Comparison of ENCODE assay signal across 1 cellular context in genomic region chr4:186758929-186759682, GRCh38.
TF ChIP-seq lines count a peak whose summit lies in the region.

No MANE protein-coding gene starts in this region.

TF ChIP-seq in K562, 482 proteins besides CTCF, POLR2A, EP300 and RAD21 (continued from another document and continues in another):
- TF ChIP-seq ZNF318 (IDR thresholded peaks at IDR 0.05; ENCODE audit: borderline replicate concordance in 1 of 2, low read depth in 1 of 2) (no peak), ZFPM2 (CRISPR knock-in tag; IDR thresholded peaks at IDR 0.05) (no peak), PRDM10 (IDR thresholded peaks at IDR 0.05; ENCODE audit: partially characterized antibody) (peak; percentile 89), KLF1 (tag; IDR thresholded peaks at IDR 0.05) (no peak), TCFL5 (CRISPR knock-in tag; conservative IDR thresholded peaks at IDR 0.05) (no peak), U2AF2 (optimal IDR thresholded peaks at IDR 0.05; ENCODE audit: low read depth, low read length) (no peak), KLF16 (IDR thresholded peaks at IDR 0.05) (no peak), DDX20 (tag; IDR thresholded peaks at IDR 0.05; ENCODE audit: low read depth) (no peak), TRIM24 (IDR thresholded peaks at IDR 0.05) (no peak), PREB (CRISPR knock-in tag; IDR thresholded peaks at IDR 0.05) (no peak), C11orf30 (IDR thresholded peaks at IDR 0.05; ENCODE audit: low read depth) (peak; percentile 17; the same call in 1 of the 2 replicates), ZNF311 (CRISPR knock-in tag; IDR thresholded peaks at IDR 0.05) (no peak), ZNF431 (CRISPR knock-in tag; IDR thresholded peaks at IDR 0.05) (no peak), SRSF7 (optimal IDR thresholded peaks at IDR 0.05; ENCODE audit: low read depth, low read length) (no peak), SAFB (IDR thresholded peaks at IDR 0.05; ENCODE audit: borderline replicate concordance, low read depth, low read length) (no peak), SRSF9 (IDR thresholded peaks at IDR 0.05; ENCODE audit: borderline replicate concordance, low read depth, low read length) (no peak), CC2D1A (IDR thresholded peaks at IDR 0.05) (no peak), ZNF140 (CRISPR knock-in tag; IDR thresholded peaks at IDR 0.05) (no peak), ZFX (CRISPR knock-in tag; IDR thresholded peaks at IDR 0.05) (peak; percentile 62), SMARCB1 (IDR thresholded peaks at IDR 0.05; ENCODE audit: insufficient read length, low read depth) (no peak), ZNF592 (IDR thresholded peaks at IDR 0.05) (no peak), FOXA1 (IDR thresholded peaks at IDR 0.05; ENCODE audit: borderline replicate concordance) (no peak), NFRKB (IDR thresholded peaks at IDR 0.05; ENCODE audit: low read depth) (peak; percentile 37; the same call in 1 of the 2 replicates), CBX8 (IDR thresholded peaks at IDR 0.05; ENCODE audit: borderline replicate concordance, extremely low read depth, low read depth, low read length, poor library complexity, severe bottlenecking) (no peak), BACH1 (tag; IDR thresholded peaks at IDR 0.05) (no peak), BCLAF1 (IDR thresholded peaks at IDR 0.05; ENCODE audit: borderline replicate concordance in 1 of 2, control insufficient read depth in 1 of 2, low read depth in 2 of 2, low read length in 1 of 2) (no peak), SIN3A (IDR thresholded peaks at IDR 0.05; ENCODE audit: borderline replicate concordance in 2 of 2, control insufficient read depth in 1 of 2, low read depth in 2 of 2, low read length in 2 of 2) (0 out of 4 replicates have a peak, but pooled peaks of 1 of the 2 experiments have one; percentile 36), CREB3L1 (IDR thresholded peaks at IDR 0.05; ENCODE audit: borderline replicate concordance, low read depth) (peak; percentile 86), ZBTB17 (CRISPR knock-in tag; IDR thresholded peaks at IDR 0.05) (no peak), ARID3A (IDR thresholded peaks at IDR 0.05; ENCODE audit: borderline replicate concordance, low read depth, low read length) (no peak), E2F5 (CRISPR knock-in tag; IDR thresholded peaks at IDR 0.05) (no peak), ZNF589 (CRISPR knock-in tag; IDR thresholded peaks at IDR 0.05; ENCODE audit: low read depth) (no peak)
